Comparison of ENCODE assay signal across 30 cellular contexts in the genomic region with DNA sequence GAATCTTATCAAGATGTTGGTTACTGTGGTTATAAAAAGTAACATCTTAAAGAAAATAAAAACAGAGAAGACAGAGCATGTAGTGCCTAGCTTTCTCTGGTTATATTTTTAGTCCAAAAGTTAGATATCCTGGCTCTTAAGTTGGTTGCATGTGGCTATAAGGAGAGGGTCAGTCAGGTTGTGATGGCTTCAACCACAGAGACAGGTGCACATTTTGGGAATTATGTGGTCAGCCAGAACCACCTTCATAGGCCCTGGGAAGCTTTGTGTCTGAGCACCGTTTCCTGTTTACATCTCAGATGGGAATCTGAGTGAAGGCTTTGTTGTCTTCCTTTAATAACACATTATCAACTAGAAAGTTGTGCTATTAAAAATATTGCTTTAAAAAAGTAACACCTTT.
"Had no signal": no experiment of that assay in that cellular context is flagged by ENCODE, and none has a peak within 500 bp of the region (broad histone marks: within the 10 kb centered on the region; RNA-seq: fewer than 3 reads in every experiment).

No MANE protein-coding gene starts in this region.

- H3K4me3 ChIP-seq: body of pancreas, esophagus muscularis mucosa, gastrocnemius medialis, heart left ventricle had no signal

- DNase-seq: activated B cell treated with CpG ODN at 0.5 μM for 24 hours; activated CD4-positive, alpha-beta T cell treated with anti-CD3 and anti-CD28 coated beads for 48 hours; activated CD4-positive, alpha-beta T cell treated with anti-CD3 and anti-CD28 coated beads, Interleukin-2, amount 50 U/mL, for 1 hour; activated CD4-positive, alpha-beta T cell treated with anti-CD3 and anti-CD28 coated beads, Interleukin-2, amount 50 U/mL, for 48 hours; activated CD8-positive, alpha-beta memory T cell treated with anti-CD3 and anti-CD28 coated beads for 24 hours; activated CD8-positive, alpha-beta T cell treated with anti-CD3 and anti-CD28 coated beads for 36 hours; activated effector memory CD4-positive, alpha-beta T cell treated with Interleukin-2 at 50 U/mL for 16 hours; activated gamma-delta T cell treated with Interleukin-2 at 50 U/mL for 16 hours; activated naive CD4-positive, alpha-beta T cell treated with anti-CD3 and anti-CD28 coated beads, Interleukin-2, amount 50 U/mL, for 16 hours; activated naive CD4-positive, alpha-beta T cell treated with Interleukin-2 at 50 U/mL for 16 hours; activated T-cell treated with anti-CD3 and anti-CD28 coated beads, Interleukin-2, amount 50 U/mL, for 4 hours; amniotic stem cell; anterior cingulate cortex; body of pancreas; caudate nucleus; cortex of kidney; dermis blood vessel endothelial cell; effector CD4-positive, alpha-beta T cell; effector memory CD8-positive, alpha-beta T cell; erythroblast; foreskin keratinocyte; gastrocnemius medialis; glutamatergic neuron; heart left ventricle; T-helper 17 cell; T1000; WERI-Rb-1 had no signal

- H3K27me3 ChIP-seq: body of pancreas, esophagus muscularis mucosa, foreskin keratinocyte, gastrocnemius medialis, heart left ventricle had no signal

- H3K27ac ChIP-seq: body of pancreas, esophagus muscularis mucosa, foreskin keratinocyte, gastrocnemius medialis, heart left ventricle, WERI-Rb-1 had no signal

- H3K4me1 ChIP-seq: body of pancreas, esophagus muscularis mucosa, foreskin keratinocyte, gastrocnemius medialis had no signal

- H3K9me3 ChIP-seq: body of pancreas, esophagus muscularis mucosa, gastrocnemius medialis had no signal

- H3K36me3 ChIP-seq: esophagus muscularis mucosa, gastrocnemius medialis, heart left ventricle, WERI-Rb-1 had no signal

- ATAC-seq: activated CD4-positive, CD25-positive, alpha-beta regulatory T cell treated with anti-CD3 and anti-CD28 coated beads, Interleukin-2, amount 50 U/mL, for 24 hours; activated CD8-positive, alpha-beta T cell treated with anti-CD3 and anti-CD28 coated beads for 36 hours; activated T-cell treated with anti-CD3 and anti-CD28 coated beads, Interleukin-2, amount 50 U/mL, for 4 hours; activated T-helper 17 cell treated with anti-CD3 and anti-CD28 coated beads, Interleukin-2, amount 50 U/mL, for 72 hours; body of pancreas; effector memory CD8-positive, alpha-beta T cell; foreskin keratinocyte; gastrocnemius medialis; heart left ventricle; T-helper 17 cell had no signal
